20 cellular contexts compared by ENCODE assay signal in the genomic region with DNA sequence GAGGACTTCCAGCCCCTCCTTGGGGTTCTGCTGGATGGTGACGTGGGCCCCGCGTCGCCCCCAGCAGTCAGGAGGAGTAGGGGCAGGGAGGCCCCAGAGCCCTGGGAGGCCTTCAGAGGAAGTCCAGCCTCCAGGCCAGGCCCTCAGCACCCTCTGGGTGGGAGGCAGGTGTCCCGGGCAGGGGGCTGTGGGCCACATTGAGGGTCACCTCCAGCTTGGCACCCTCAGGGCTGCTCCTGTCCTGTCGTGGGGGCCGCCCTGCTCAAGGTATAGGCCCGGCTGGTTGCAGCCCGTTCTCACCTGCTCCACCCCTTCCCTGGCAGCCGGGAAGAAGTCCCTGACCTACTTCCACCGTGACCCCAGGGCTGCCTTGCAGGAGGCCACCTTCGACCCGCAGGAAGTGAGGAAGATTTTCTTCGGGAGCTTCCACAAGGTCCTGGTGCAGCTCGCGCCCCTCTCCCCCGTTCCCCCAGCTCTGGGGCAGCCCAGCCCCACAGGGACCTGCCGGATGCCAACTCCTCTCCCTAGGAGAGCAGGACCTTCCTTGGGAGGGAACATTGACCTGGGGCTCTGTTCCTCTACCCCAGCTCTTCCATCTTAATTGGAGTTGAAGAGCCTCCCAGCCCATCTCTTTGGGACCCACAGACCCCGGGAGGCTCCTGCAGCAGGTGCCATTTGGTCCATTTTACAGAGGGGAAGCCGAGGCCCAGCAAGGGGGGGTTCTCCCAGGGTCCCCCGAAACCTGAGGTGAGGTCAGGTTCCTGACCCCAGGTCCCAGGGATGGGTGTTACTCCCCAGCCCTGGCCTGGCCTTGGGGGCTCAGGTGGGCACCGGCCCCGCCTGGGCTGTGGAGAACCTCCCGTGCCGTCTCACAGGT. TPM values are rescaled to one million over a fixed set of nuclear protein-coding genes. Genes with fewer than 3 reads are reported as not detected.
"Had no signal": no experiment of that assay in that cellular context is flagged by ENCODE, and none has a peak within 500 bp of the region (broad histone marks: within the 10 kb centered on the region; RNA-seq: fewer than 3 reads in every experiment).

No MANE protein-coding gene starts in this region.

- H3K9me3 Mint-ChIP-seq: mesothelial cell of epicardium; stimulated activated naive B cell treated with anti-CD40 and anti-IgM and Interleukin-4, amounts not matched to agents 10 μg/mL and 1 μg/mL and 100 μg/mL, for 72 hours; WTC11 had no signal

- H3K4me1 Mint-ChIP-seq: stimulated activated naive B cell treated with anti-CD40 and anti-IgM and Interleukin-4, amounts not matched to agents 10 μg/mL and 1 μg/mL and 100 μg/mL, for 72 hours had no signal

- H3K4me1 ChIP-seq: ascending aorta, lower lobe of right lung had no signal

- FAIRE-seq: frontal cortex, keratinocyte had no signal

- DNase-seq: activated T-cell treated with anti-CD3 and anti-CD28 coated beads, Interleukin-2, amount 50 U/mL, for 48 hours; effector CD4-positive, alpha-beta T cell; SHP77; stimulated activated CD4-positive, alpha-beta T cell treated with anti-CD3 and anti-CD28 coated beads, Interleukin-2, amount 100 ng/mL, for 24 hours; stimulated activated naive B cell treated with anti-CD40 and anti-IgM and Interleukin-4, amounts not matched to agents 10 μg/mL and 1 μg/mL and 100 μg/mL, for 72 hours; trophoblast cell had no signal

- H3K27me3 ChIP-seq: ascending aorta had no signal

- H3K27ac ChIP-seq: ascending aorta, cardiac muscle cell, coronary artery, lower lobe of right lung had no signal

- H3K4me3 ChIP-seq: ascending aorta, cardiac muscle cell, coronary artery, lower lobe of right lung had no signal

- ATAC-seq: sciatic nerve; SK-N-SH treated with all-trans-retinoic acid at 6 μM for 48 hours; stimulated activated naive B cell treated with anti-CD40 and anti-IgM and Interleukin-4, amounts not matched to agents 10 μg/mL and 1 μg/mL and 100 μg/mL, for 72 hours; WTC11 had no signal

- H3K27ac Mint-ChIP-seq: activated naive CD8-positive, alpha-beta T cell; mesothelial cell of epicardium; stimulated activated naive B cell treated with anti-CD40 and anti-IgM and Interleukin-4, amounts not matched to agents 10 μg/mL and 1 μg/mL and 100 μg/mL, for 72 hours; WTC11 had no signal

- H3K36me3 Mint-ChIP-seq: activated naive CD8-positive, alpha-beta T cell; mesothelial cell of epicardium; stimulated activated naive B cell treated with anti-CD40 and anti-IgM and Interleukin-4, amounts not matched to agents 10 μg/mL and 1 μg/mL and 100 μg/mL, for 72 hours; WTC11 had no signal

- H3K4me3 Mint-ChIP-seq: activated naive CD8-positive, alpha-beta T cell; mesothelial cell of epicardium; stimulated activated naive B cell treated with anti-CD40 and anti-IgM and Interleukin-4, amounts not matched to agents 10 μg/mL and 1 μg/mL and 100 μg/mL, for 72 hours; WTC11 had no signal

- H3K36me3 ChIP-seq: ascending aorta, cardiac muscle cell, lower lobe of right lung had no signal

- H3K9me3 ChIP-seq: ascending aorta, lower lobe of right lung had no signal

RNA-seq across cellular contexts. Expression of a gene that starts 26.4 kb away (rescaled TPM):
- total RNA-seq: ascending aorta, cardiac muscle cell, lower lobe of right lung, subcutaneous adipose tissue had no signal
- polyA plus RNA-seq: keratinocyte had no signal

RNA-seq across cellular contexts. Expression of a gene that starts 41.7 kb away (rescaled TPM):
- total RNA-seq: ascending aorta; lower lobe of right lung; myocyte; subcutaneous adipose tissue; T-helper 1 cell treated with Interleukin-12 subunit alpha and Interleukin-12 subunit beta and Interleukin-4 antibody, amounts not matched to agents 30 ng/mL and 1 ng/mL, for 36 hours had no signal
- polyA plus RNA-seq: cardiac muscle cell, keratinocyte had no signal
